1 cellular context compared by ENCODE assay signal in the genomic region with DNA sequence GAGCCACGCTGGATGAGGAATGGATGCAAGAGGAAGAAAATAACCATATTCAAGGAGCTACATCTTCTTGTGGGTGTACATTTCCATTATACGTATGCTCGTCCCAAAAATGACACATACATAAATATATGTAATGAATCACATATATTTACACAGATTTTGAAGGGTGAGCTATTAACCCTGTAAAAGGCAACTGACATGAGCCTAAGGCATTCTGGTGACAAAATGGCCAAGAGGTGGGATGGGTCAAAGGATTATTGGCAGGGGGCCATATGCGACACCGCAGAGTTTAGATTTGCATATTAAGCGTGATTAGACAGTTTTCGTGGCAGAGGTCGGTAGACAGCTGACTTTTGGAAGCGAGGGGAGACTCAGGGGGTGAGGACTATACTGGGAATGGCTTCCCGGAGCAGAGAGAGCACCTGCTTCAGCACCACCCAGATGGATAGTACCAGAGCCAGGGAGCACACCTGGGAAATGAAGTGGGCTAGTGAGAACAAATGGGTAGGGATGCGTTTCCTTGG.
TF ChIP-seq lines count a peak whose summit lies in the region.

No MANE protein-coding gene starts in this region.

TF ChIP-seq in IMR-90, 13 proteins besides CTCF, POLR2A, EP300 and RAD21 (continued from another document):
- TF ChIP-seq, protein P1, sequence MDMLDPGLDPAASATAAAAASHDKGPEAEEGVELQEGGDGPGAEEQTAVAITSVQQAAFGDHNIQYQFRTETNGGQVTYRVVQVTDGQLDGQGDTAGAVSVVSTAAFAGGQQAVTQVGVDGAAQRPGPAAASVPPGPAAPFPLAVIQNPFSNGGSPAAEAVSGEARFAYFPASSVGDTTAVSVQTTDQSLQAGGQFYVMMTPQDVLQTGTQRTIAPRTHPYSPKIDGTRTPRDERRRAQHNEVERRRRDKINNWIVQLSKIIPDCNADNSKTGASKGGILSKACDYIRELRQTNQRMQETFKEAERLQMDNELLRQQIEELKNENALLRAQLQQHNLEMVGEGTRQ (IDR thresholded peaks at IDR 0.05; ENCODE audit: low read depth, low read length): peak; percentile 64; the same call in 1 of the 2 replicates
- peak; percentile 86; the same call in 1 of the 2 replicates for TF ChIP-seq MXI1 (IDR thresholded peaks at IDR 0.05; ENCODE audit: borderline replicate concordance, low read depth, low read length)
